ENCODE assay signal across 1 cellular context in the genomic region with DNA sequence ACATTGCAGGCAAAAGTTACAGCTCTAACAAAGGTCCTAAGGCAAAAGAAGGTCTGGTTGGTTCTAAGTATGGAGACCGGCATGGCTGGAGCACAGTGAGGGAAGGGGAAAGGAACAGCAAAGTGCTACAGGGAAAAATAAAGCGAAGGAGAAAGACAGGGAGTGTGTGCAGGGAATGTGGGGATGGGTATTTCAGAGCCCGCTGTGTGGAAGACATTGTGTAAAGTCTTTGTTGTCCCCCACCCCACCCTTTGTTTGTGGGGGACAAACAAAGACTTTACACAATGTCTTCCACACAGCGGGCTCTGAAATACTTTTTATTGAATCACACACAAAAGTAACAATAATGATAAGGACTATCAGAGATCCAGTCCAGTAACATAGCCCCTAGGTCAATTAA.
TF ChIP-seq lines count a peak whose summit lies in the region.

No MANE protein-coding gene starts in this region.

TF ChIP-seq in H1, 55 proteins besides CTCF, POLR2A, EP300 and RAD21:
- TF ChIP-seq, protein P1, sequence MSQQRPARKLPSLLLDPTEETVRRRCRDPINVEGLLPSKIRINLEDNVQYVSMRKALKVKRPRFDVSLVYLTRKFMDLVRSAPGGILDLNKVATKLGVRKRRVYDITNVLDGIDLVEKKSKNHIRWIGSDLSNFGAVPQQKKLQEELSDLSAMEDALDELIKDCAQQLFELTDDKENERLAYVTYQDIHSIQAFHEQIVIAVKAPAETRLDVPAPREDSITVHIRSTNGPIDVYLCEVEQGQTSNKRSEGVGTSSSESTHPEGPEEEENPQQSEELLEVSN (IDR thresholded peaks at IDR 0.05), result no peak
- TF ChIP-seq EGR1 (IDR thresholded peaks at IDR 0.05; ENCODE audit: borderline replicate concordance, low read depth, low read length) (no peak), GABPA (IDR thresholded peaks at IDR 0.05; ENCODE audit: borderline replicate concordance, insufficient read depth, low read length) (no peak), KDM1A (IDR thresholded peaks at IDR 0.05; ENCODE audit: borderline replicate concordance, low read length) (no peak), CHD2 (IDR thresholded peaks at IDR 0.05; ENCODE audit: low read length) (no peak), BCL11A (IDR thresholded peaks at IDR 0.05; ENCODE audit: low read depth in 2 of 2, low read length in 2 of 2) (no peak), FOSL1 (IDR thresholded peaks at IDR 0.05; ENCODE audit: insufficient read depth, low read depth, low read length) (no peak), TEAD4 (IDR thresholded peaks at IDR 0.05; ENCODE audit: low read depth, low read length) (no peak), CBX5 (IDR thresholded peaks at IDR 0.05; ENCODE audit: low read depth, low read length) (no peak), CREB1 (IDR thresholded peaks at IDR 0.05) (no peak), RNF2 (IDR thresholded peaks at IDR 0.05; ENCODE audit: borderline replicate concordance, low read depth, low read length, missing control alignments, poor library complexity, severe bottlenecking) (no peak)
- TF ChIP-seq, protein P2, sequence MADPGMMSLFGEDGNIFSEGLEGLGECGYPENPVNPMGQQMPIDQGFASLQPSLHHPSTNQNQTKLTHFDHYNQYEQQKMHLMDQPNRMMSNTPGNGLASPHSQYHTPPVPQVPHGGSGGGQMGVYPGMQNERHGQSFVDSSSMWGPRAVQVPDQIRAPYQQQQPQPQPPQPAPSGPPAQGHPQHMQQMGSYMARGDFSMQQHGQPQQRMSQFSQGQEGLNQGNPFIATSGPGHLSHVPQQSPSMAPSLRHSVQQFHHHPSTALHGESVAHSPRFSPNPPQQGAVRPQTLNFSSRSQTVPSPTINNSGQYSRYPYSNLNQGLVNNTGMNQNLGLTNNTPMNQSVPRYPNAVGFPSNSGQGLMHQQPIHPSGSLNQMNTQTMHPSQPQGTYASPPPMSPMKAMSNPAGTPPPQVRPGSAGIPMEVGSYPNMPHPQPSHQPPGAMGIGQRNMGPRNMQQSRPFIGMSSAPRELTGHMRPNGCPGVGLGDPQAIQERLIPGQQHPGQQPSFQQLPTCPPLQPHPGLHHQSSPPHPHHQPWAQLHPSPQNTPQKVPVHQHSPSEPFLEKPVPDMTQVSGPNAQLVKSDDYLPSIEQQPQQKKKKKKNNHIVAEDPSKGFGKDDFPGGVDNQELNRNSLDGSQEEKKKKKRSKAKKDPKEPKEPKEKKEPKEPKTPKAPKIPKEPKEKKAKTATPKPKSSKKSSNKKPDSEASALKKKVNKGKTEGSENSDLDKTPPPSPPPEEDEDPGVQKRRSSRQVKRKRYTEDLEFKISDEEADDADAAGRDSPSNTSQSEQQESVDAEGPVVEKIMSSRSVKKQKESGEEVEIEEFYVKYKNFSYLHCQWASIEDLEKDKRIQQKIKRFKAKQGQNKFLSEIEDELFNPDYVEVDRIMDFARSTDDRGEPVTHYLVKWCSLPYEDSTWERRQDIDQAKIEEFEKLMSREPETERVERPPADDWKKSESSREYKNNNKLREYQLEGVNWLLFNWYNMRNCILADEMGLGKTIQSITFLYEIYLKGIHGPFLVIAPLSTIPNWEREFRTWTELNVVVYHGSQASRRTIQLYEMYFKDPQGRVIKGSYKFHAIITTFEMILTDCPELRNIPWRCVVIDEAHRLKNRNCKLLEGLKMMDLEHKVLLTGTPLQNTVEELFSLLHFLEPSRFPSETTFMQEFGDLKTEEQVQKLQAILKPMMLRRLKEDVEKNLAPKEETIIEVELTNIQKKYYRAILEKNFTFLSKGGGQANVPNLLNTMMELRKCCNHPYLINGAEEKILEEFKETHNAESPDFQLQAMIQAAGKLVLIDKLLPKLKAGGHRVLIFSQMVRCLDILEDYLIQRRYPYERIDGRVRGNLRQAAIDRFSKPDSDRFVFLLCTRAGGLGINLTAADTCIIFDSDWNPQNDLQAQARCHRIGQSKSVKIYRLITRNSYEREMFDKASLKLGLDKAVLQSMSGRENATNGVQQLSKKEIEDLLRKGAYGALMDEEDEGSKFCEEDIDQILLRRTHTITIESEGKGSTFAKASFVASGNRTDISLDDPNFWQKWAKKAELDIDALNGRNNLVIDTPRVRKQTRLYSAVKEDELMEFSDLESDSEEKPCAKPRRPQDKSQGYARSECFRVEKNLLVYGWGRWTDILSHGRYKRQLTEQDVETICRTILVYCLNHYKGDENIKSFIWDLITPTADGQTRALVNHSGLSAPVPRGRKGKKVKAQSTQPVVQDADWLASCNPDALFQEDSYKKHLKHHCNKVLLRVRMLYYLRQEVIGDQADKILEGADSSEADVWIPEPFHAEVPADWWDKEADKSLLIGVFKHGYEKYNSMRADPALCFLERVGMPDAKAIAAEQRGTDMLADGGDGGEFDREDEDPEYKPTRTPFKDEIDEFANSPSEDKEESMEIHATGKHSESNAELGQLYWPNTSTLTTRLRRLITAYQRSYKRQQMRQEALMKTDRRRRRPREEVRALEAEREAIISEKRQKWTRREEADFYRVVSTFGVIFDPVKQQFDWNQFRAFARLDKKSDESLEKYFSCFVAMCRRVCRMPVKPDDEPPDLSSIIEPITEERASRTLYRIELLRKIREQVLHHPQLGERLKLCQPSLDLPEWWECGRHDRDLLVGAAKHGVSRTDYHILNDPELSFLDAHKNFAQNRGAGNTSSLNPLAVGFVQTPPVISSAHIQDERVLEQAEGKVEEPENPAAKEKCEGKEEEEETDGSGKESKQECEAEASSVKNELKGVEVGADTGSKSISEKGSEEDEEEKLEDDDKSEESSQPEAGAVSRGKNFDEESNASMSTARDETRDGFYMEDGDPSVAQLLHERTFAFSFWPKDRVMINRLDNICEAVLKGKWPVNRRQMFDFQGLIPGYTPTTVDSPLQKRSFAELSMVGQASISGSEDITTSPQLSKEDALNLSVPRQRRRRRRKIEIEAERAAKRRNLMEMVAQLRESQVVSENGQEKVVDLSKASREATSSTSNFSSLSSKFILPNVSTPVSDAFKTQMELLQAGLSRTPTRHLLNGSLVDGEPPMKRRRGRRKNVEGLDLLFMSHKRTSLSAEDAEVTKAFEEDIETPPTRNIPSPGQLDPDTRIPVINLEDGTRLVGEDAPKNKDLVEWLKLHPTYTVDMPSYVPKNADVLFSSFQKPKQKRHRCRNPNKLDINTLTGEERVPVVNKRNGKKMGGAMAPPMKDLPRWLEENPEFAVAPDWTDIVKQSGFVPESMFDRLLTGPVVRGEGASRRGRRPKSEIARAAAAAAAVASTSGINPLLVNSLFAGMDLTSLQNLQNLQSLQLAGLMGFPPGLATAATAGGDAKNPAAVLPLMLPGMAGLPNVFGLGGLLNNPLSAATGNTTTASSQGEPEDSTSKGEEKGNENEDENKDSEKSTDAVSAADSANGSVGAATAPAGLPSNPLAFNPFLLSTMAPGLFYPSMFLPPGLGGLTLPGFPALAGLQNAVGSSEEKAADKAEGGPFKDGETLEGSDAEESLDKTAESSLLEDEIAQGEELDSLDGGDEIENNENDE (IDR thresholded peaks at IDR 0.05; ENCODE audit: insufficient replicate concordance, low read length), result no peak
- TF ChIP-seq, protein P3, sequence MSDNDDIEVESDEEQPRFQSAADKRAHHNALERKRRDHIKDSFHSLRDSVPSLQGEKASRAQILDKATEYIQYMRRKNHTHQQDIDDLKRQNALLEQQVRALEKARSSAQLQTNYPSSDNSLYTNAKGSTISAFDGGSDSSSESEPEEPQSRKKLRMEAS (IDR thresholded peaks at IDR 0.05), result no peak
- TF ChIP-seq, protein P4, sequence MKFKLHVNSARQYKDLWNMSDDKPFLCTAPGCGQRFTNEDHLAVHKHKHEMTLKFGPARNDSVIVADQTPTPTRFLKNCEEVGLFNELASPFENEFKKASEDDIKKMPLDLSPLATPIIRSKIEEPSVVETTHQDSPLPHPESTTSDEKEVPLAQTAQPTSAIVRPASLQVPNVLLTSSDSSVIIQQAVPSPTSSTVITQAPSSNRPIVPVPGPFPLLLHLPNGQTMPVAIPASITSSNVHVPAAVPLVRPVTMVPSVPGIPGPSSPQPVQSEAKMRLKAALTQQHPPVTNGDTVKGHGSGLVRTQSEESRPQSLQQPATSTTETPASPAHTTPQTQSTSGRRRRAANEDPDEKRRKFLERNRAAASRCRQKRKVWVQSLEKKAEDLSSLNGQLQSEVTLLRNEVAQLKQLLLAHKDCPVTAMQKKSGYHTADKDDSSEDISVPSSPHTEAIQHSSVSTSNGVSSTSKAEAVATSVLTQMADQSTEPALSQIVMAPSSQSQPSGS (IDR thresholded peaks at IDR 0.05; ENCODE audit: low read length), result no peak
